In the genomic region with DNA sequence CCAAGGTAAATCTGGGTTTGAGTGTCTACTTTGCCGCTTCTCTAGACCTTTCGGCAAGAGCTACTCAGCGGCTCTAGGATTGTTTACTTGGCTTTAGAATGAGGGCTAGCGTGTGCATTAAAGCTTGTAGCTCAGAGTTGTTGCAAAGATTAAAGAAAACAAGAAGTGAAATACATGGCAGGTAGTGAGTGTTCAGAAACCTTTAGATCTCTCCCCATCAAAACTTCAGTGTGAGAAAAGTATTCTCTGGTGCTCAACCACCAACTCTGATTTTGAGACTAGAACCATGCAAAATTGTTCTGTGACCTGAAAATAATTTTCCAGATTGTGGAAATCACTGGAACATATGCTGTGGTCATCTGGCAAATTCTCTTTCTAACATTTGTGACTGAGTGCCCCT, we compare ENCODE assay signal across 13 cellular contexts.
DNase-seq lines count a peak whose midpoint lies in the region; ATAC-seq, FAIRE-seq and TF ChIP-seq lines count a peak whose summit lies in the region.
"Had no signal": no experiment of that assay in that cellular context is flagged by ENCODE, and none has a peak within 500 bp of the region (broad histone marks: within the 10 kb centered on the region; RNA-seq: fewer than 3 reads in every experiment).

No MANE protein-coding gene starts in this region.

- CTCF ChIA-PET in CD8-positive, alpha-beta T cell (lab: Charles Lee): no interaction called here

- intact Hi-C loops in CD8-positive, alpha-beta T cell (cut with DNase I, micrococcal nuclease): no loop called here
- intact Hi-C loops in esophagus squamous epithelium (cut with DNase I): no loop called here

- WGBS in esophagus squamous epithelium, 2 donors: 81 to 85% methylated on average over 4 of the region's 4 CpGs

- TF ChIP-seq CTCF in astrocyte (IDR thresholded peaks at IDR 0.05; ENCODE audit: insufficient read depth, low read depth, low read length) (no peak), esophagus squamous epithelium (IDR thresholded peaks at IDR 0.05) (no peak)
- TF ChIP-seq CTCF in CD8-positive, alpha-beta T cell (IDR thresholded peaks at IDR 0.05): no peak

- no peaks in the 10 kb centered on the region for H3K79me2 ChIP-seq in astrocyte (ENCODE audit: insufficient read depth, low read length)

- no peak overlapping the region for H3K9ac ChIP-seq in astrocyte (ENCODE audit: low read length)
- H3K9ac ChIP-seq: BLaER1 had no signal

- no peak overlapping the region for H3K4me3 Mint-ChIP-seq in astrocyte (ENCODE audit: unreplicated experiment)
- no peak overlapping the region for H3K4me3 Mint-ChIP-seq in CD8-positive, alpha-beta T cell
- H3K4me3 Mint-ChIP-seq: T-helper 2 cell treated with Interferon-gamma antibody and Interleukin-4, amounts not matched to agents 5 μg/mL and 100 μg/mL, for 36 hours had no signal

- H3K4me3 ChIP-seq in astrocyte (ENCODE audit: insufficient read depth, low read depth, low read length) (no peak overlapping the region), esophagus squamous epithelium (no peak overlapping the region)
- no peak overlapping the region for H3K4me3 ChIP-seq in CD8-positive, alpha-beta T cell (ENCODE audit: low read depth, low read length)
- H3K4me3 ChIP-seq: BLaER1 had no signal

- no peaks in the 10 kb centered on the region for H3K36me3 Mint-ChIP-seq in astrocyte (ENCODE audit: low read depth, unreplicated experiment)
- no peaks in the 10 kb centered on the region for H3K36me3 Mint-ChIP-seq in CD8-positive, alpha-beta T cell

- FAIRE-seq in astrocyte (lab: Jason Lieb, UNC): no peak

- no peak overlapping the region for H2AFZ ChIP-seq in astrocyte (ENCODE audit: low read depth, low read length)

- H3K27ac ChIP-seq in astrocyte (ENCODE audit: low read depth, low read length): no peak overlapping the region
- no peak overlapping the region for H3K27ac ChIP-seq in CD8-positive, alpha-beta T cell (ENCODE audit: low read depth, low read length)
- no peak overlapping the region for H3K27ac ChIP-seq in esophagus squamous epithelium
- H3K27ac ChIP-seq: BLaER1, brain microvascular endothelial cell had no signal

- H3K4me2 ChIP-seq in astrocyte (ENCODE audit: low read length): no peak overlapping the region
- H3K4me2 ChIP-seq: BLaER1 had no signal

- ATAC-seq in GM18520 (IDR thresholded peaks at IDR 0.05; ENCODE audit: unreplicated experiment) (peak; percentile 27), GM21515 (IDR thresholded peaks at IDR 0.05; ENCODE audit: unreplicated experiment) (peak; percentile 60), HG03095 (IDR thresholded peaks at IDR 0.05; ENCODE audit: unreplicated experiment) (peak; percentile 60), esophagus mucosa (no peak)
- ATAC-seq in CD8-positive, alpha-beta T cell: no peak

- no peaks in the 10 kb centered on the region for H3K4me1 Mint-ChIP-seq in astrocyte (ENCODE audit: low read depth, unreplicated experiment)
- no peaks in the 10 kb centered on the region for H3K4me1 Mint-ChIP-seq in CD8-positive, alpha-beta T cell (ENCODE audit: low read depth)

- peaks cover 2% of the 10 kb centered on the region for H3K27me3 Mint-ChIP-seq in astrocyte (ENCODE audit: low read depth, unreplicated experiment)
- no peaks in the 10 kb centered on the region for H3K27me3 Mint-ChIP-seq in CD8-positive, alpha-beta T cell (ENCODE audit: low read depth)

- H3K27ac Mint-ChIP-seq in astrocyte (ENCODE audit: unreplicated experiment): no peak overlapping the region
- no peak overlapping the region for H3K27ac Mint-ChIP-seq in CD8-positive, alpha-beta T cell
- H3K27ac Mint-ChIP-seq: T-helper 2 cell treated with Interferon-gamma antibody and Interleukin-4, amounts not matched to agents 5 μg/mL and 100 μg/mL, for 36 hours had no signal

- no peaks in the 10 kb centered on the region for H4K20me1 ChIP-seq in astrocyte (ENCODE audit: insufficient read depth, low read length)
- H4K20me1 ChIP-seq: BLaER1 had no signal

- TF ChIP-seq POLR2A in esophagus squamous epithelium (IDR thresholded peaks at IDR 0.05): no peak

- no peaks in the 10 kb centered on the region for H3K9me3 ChIP-seq in astrocyte (ENCODE audit: insufficient read depth, low read depth, low read length)
- H3K9me3 ChIP-seq in CD8-positive, alpha-beta T cell (ENCODE audit: low read length): no peaks in the 10 kb centered on the region
- no peaks in the 10 kb centered on the region for H3K9me3 ChIP-seq in esophagus squamous epithelium
- H3K9me3 ChIP-seq: BLaER1 had no signal

- H3K27me3 ChIP-seq in astrocyte (ENCODE audit: insufficient read depth, low read length) (no peaks in the 10 kb centered on the region), esophagus squamous epithelium (no peaks in the 10 kb centered on the region)
- H3K27me3 ChIP-seq in CD8-positive, alpha-beta T cell (ENCODE audit: insufficient read depth, low read length): no peaks in the 10 kb centered on the region
- H3K27me3 ChIP-seq: BLaER1, brain microvascular endothelial cell had no signal

- no peaks in the 10 kb centered on the region for H3K36me3 ChIP-seq in astrocyte (ENCODE audit: insufficient read depth, low read length)
- H3K36me3 ChIP-seq in CD8-positive, alpha-beta T cell (ENCODE audit: insufficient read depth, low read length): no peaks in the 10 kb centered on the region
- no peaks in the 10 kb centered on the region for H3K36me3 ChIP-seq in esophagus squamous epithelium
- H3K36me3 ChIP-seq: BLaER1, brain microvascular endothelial cell had no signal

- no peaks in the 10 kb centered on the region for H3K4me1 ChIP-seq in astrocyte (ENCODE audit: insufficient read depth, low read length)
- no peaks in the 10 kb centered on the region for H3K4me1 ChIP-seq in CD8-positive, alpha-beta T cell (ENCODE audit: insufficient read depth, low read length)
- no peaks in the 10 kb centered on the region for H3K4me1 ChIP-seq in esophagus squamous epithelium

- H3K9me3 Mint-ChIP-seq in astrocyte (ENCODE audit: unreplicated experiment): no peaks in the 10 kb centered on the region
- H3K9me3 Mint-ChIP-seq in CD8-positive, alpha-beta T cell: no peaks in the 10 kb centered on the region
- H3K9me3 Mint-ChIP-seq: T-helper 2 cell treated with Interferon-gamma antibody and Interleukin-4, amounts not matched to agents 5 μg/mL and 100 μg/mL, for 36 hours had no signal

- POLR2A ChIA-PET in CD8-positive, alpha-beta T cell (lab: Charles Lee): no interaction called here

- DNase-seq in astrocyte (ENCODE audit: low read depth) (peak; percentile 14), hypothalamus (lab: John Stamatoyannopoulos, UW) (no peak), esophagus squamous epithelium (lab: John Stamatoyannopoulos, UW) (no peak)
- no peak for DNase-seq in CD8-positive, alpha-beta T cell
- DNase-seq: activated CD8-positive, alpha-beta memory T cell treated with anti-CD3 and anti-CD28 coated beads, Interleukin-2, amount 50 U/mL, for 4 hours; NCI-H1417 treated with DMSO at 0.1 percent for 48 hours had no signal

Comparison
In these comparisons a context has a peak if more than half of its experiments do, and no peak if none do; other contexts are left out.
1. ATAC-seq: peak in GM18520 (single experiment), GM21515 (single experiment) and HG03095 (single experiment); none in esophagus mucosa (single experiment) and CD8-positive, alpha-beta T cell (single experiment).